In the genomic region with DNA sequence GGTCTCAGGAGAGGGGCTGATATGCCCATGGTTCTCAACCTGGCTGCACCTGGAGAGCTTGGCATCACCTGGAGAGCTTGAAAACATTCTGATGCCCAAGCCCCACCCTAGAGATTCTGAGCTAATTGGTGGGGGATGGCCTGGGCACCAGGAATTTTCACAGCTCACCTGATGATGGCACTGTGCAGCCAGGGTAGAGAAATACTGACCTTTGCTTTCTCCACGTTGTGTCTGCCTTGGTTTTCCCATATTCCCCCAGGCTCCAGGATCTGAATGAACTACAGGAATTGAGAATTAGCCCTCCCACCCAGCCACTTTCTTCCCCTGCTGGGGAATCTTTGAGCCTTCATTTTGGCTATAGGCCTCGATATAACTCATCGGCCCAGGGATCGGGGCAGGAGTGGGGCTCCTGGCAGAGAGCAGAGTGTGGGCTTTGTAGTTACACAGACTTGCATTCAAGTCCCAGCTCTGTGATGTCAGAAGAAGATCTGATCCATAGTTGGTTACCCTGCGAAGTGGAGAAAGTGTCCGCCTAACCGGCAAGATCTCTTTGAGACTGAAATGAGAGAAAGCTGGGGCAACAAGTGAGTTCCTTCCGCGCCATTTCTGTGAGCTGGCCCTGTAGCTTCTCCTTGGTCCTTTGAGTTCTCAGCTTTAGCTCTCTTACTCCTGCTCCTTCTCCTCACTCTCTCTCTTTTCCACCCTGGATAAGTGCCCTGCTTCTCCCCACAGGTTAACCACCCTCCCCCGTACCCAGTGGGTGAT, we compare ENCODE assay signal across 8 cellular contexts. TPM values are rescaled to one million over a fixed set of nuclear protein-coding genes. Genes with fewer than 3 reads are reported as not detected.
A peak's percentile ranks its signal among the peaks of the same experiment; 100 is the strongest.
DNase-seq lines count a peak whose midpoint lies in the region; ATAC-seq lines count a peak whose summit lies in the region.

No MANE protein-coding gene starts in this region.

- no peaks in the 10 kb centered on the region for H3K9me3 ChIP-seq in neuronal stem cell (replicated peaks in 1 of 2; ENCODE audit: control insufficient read depth in 2 of 2, insufficient read depth in 1 of 2, low read depth in 1 of 2, low read length in 2 of 2)

- intact Hi-C loops in Right ventricle myocardium superior (cut with DNase I) (loop anchor here (10.0 kb wide), 1 partner anchor 125 kb away; no protein-coding TSS in a partner anchor), Right ventricle myocardium inferior (cut with DNase I) (loop anchor here (5.0 to 10.0 kb wide), 2 partner anchors 112 to 325 kb away; no protein-coding TSS in a partner anchor)

- no peak for DNase-seq in Right ventricle myocardium superior
- DNase-seq in Right ventricle myocardium inferior (ENCODE audit: missing footprints): no peak
- peak; percentile 15 for DNase-seq in NCI-H526 treated with DMSO at 0.1 percent for 48 hours (lab: John Stamatoyannopoulos, UW)
- DNase-seq in cerebellar cortex (ENCODE audit: low spot score): peak; percentile 44
- no peak for DNase-seq in neuronal stem cell (ENCODE audit: low spot score)
- no peak for DNase-seq in NCI-H1930 (lab: John Stamatoyannopoulos, UW)
- no peak for DNase-seq in DMS79 treated with DMSO at 0.1 percent for 48 hours (lab: John Stamatoyannopoulos, UW)
- no peak for DNase-seq in NCI-H187 treated with DMSO at 0.1 percent for 48 hours (lab: John Stamatoyannopoulos, UW)

- no peak overlapping the region for H2BK12ac ChIP-seq in neuronal stem cell (ENCODE audit: low read length)

- no peak overlapping the region for H3K18ac ChIP-seq in neuronal stem cell (ENCODE audit: low read length)

- H3K27ac ChIP-seq in neuronal stem cell (replicated peaks; ENCODE audit: low read length): no peak overlapping the region

- peaks cover 0 to 8% (median 0%) of the 10 kb centered on the region in 3 experiments for H3K27me3 ChIP-seq in neuronal stem cell (ENCODE audit: control insufficient read depth in 3 of 3, insufficient read depth in 3 of 3, low read depth in 1 of 3, low read length in 3 of 3)

- no peak overlapping the region for H3K4ac ChIP-seq in neuronal stem cell (ENCODE audit: low read length)

- no CpG with 5 or more reads among the region's 10 CpGs for WGBS in neuronal stem cell (ENCODE audit: extremely low coverage in 2 of 2, insufficient read length in 2 of 2, insufficient replicate concordance in 1 of 2), 2 donors

- H3K79me1 ChIP-seq in neuronal stem cell (ENCODE audit: low read depth, low read length): no peaks in the 10 kb centered on the region

- H2AK5ac ChIP-seq in neuronal stem cell (ENCODE audit: low read depth, low read length): no peak overlapping the region

- H3K9ac ChIP-seq in neuronal stem cell (ENCODE audit: low read depth, low read length, poor library complexity): no peak overlapping the region

- no peak overlapping the region for H3K23ac ChIP-seq in neuronal stem cell (ENCODE audit: low read depth, low read length, poor library complexity)

- no peak overlapping the region for H3K4me3 ChIP-seq in neuronal stem cell (ENCODE audit: low read length in 2 of 2)

- H2AFZ ChIP-seq in neuronal stem cell (ENCODE audit: low read length): peak overlapping the region; percentile 73

- no peak overlapping the region for H2BK15ac ChIP-seq in neuronal stem cell (ENCODE audit: low read length)

- peaks cover 0 to 2% of the 10 kb centered on the region in 2 donors for H3K4me1 ChIP-seq in neuronal stem cell (ENCODE audit: control insufficient read depth in 2 of 2, insufficient read depth in 1 of 2, low read depth in 1 of 2, low read length in 2 of 2)

- no peaks in the 10 kb centered on the region for H3K36me3 ChIP-seq in neuronal stem cell (replicated peaks in 1 of 2; ENCODE audit: control insufficient read depth in 2 of 2, insufficient read depth in 2 of 2, low read length in 2 of 2)

- H4K8ac ChIP-seq in neuronal stem cell (ENCODE audit: low read depth, low read length): peak overlapping the region; percentile 30

- ATAC-seq in Right ventricle myocardium superior (ENCODE audit: poor library complexity): peak; percentile 39
- ATAC-seq in Right ventricle myocardium inferior: no peak

- no peak overlapping the region for H3K4me2 ChIP-seq in neuronal stem cell (ENCODE audit: insufficient read depth, low read length, poor library complexity, severe bottlenecking)

- H2BK120ac ChIP-seq in neuronal stem cell (ENCODE audit: low read depth, low read length): no peak overlapping the region

- no peak overlapping the region for H3K14ac ChIP-seq in neuronal stem cell (ENCODE audit: low read length)

- no peak overlapping the region for H2BK5ac ChIP-seq in neuronal stem cell (ENCODE audit: low read length)

- no peak overlapping the region for H4K91ac ChIP-seq in neuronal stem cell (ENCODE audit: low read depth, low read length, poor library complexity)

RNA-seq across cellular contexts. Expression of a gene that starts 33.1 kb away (rescaled TPM):
- total RNA-seq in Right ventricle myocardium superior: 21.1 TPM
- total RNA-seq in Right ventricle myocardium inferior: 24.8 TPM
- 10.6 TPM for polyA plus RNA-seq in neuronal stem cell (2013, experiment 1 of 2)
- 11.0 TPM for polyA plus RNA-seq in neuronal stem cell (2013, experiment 2 of 2)

Comparison
In these comparisons a context has a peak if more than half of its experiments do, and no peak if none do; other contexts are left out.
1. DNase-seq: peak in NCI-H526 treated with DMSO at 0.1 percent for 48 hours (single experiment) and cerebellar cortex (single experiment); none in Right ventricle myocardium superior (single experiment), Right ventricle myocardium inferior (single experiment), neuronal stem cell (single experiment), NCI-H1930 (0 of 2), DMS79 treated with DMSO at 0.1 percent for 48 hours (single experiment) and NCI-H187 treated with DMSO at 0.1 percent for 48 hours (single experiment).